In the genomic region with DNA sequence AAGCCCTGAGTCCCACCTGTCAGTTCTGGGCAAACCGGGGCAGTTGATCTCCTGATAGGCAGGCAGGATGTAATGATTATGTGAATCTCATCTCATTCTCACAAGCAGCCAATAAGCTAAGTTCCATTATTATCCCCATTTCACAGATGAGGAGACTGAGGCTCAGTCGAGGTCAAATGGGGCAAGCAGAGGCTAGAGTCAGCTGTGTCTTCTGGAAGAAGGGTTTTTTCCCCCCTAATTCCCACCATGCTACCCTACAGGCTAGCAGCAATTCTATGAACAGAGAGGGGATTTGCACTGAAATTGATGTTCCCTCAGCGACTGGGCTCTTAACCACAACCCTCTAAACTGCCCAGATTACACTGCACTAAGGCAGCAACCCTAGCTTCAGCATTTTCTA, we compare ENCODE assay signal across 7 cellular contexts.
"Had no signal": no experiment of that assay in that cellular context is flagged by ENCODE, and none has a peak within 500 bp of the region (broad histone marks: within the 10 kb centered on the region; RNA-seq: fewer than 3 reads in every experiment).

No MANE protein-coding gene starts in this region.

- H3K27ac ChIP-seq: HL-60, KMS-11 had no signal

- DNase-seq: H9, HCEC 1CT, HFFc6, IMR-90 had no signal

- H3K4me1 Mint-ChIP-seq: GM23338, H9 had no signal

- H3K4me3 ChIP-seq: GM23338 had no signal

- H3K9me3 Mint-ChIP-seq: GM23338, H9, HFFc6 had no signal

- H3K27ac Mint-ChIP-seq: GM23338, H9, HFFc6 had no signal

- H3K4me3 Mint-ChIP-seq: GM23338, H9, HFFc6 had no signal
